ENCODE assay signal across 13 cellular contexts in the genomic region with DNA sequence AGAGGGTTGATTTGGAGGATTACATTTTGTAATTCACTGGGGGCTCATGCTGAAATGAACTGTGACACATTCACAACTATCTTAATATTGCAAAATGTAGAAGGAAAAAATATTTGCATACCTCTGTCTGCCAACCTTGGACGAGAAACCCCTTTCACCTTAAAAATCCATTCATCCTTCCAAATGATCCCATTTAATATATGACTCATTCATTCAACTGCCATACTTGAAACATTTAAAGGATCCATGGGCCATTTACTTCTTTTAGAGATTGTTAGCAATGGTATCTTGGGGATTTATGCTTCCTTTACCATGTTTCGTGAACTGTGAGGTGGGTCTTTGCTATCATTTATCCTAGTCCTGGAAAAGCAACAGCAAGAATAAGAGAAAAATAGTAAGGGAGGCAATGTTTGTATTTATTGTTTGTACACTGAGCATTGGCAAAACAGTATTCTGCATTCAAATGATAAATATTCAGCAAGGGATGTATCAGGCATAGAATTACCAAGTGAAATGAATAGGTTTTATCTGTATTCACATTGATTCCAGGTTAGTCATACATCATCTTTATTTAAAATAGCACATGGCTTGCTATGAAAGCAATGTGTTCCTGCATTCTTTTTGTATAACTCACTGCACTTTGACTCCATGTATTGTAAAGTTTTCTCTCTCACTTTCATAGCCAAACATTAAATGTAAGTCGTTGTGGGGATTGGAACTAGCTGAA.
DNase-seq lines count a peak whose midpoint lies in the region; ATAC-seq and TF ChIP-seq lines count a peak whose summit lies in the region.
"Had no signal": no experiment of that assay in that cellular context is flagged by ENCODE, and none has a peak within 500 bp of the region (broad histone marks: within the 10 kb centered on the region; RNA-seq: fewer than 3 reads in every experiment).

No MANE protein-coding gene starts in this region.

- H3K4me2 ChIP-seq in GM23248 (ENCODE audit: unreplicated experiment) (no peak overlapping the region), SK-N-SH (peak overlapping the region; percentile 55)

- ATAC-seq in HG03469 (IDR thresholded peaks at IDR 0.05; ENCODE audit: unreplicated experiment): no peak
- ATAC-seq: psoas muscle had no signal

- peak in 1 of 2 experiments; percentile 46; a peak in 2 of 4 replicates for TF ChIP-seq EP300 in SK-N-SH (IDR thresholded peaks at IDR 0.05; ENCODE audit: borderline replicate concordance in 1 of 2, low read depth in 1 of 2, low read length in 1 of 2)

- H4K20me1 ChIP-seq in GM23248 (ENCODE audit: insufficient read depth): no peaks in the 10 kb centered on the region
- no peaks in the 10 kb centered on the region for H4K20me1 ChIP-seq in SK-N-SH (ENCODE audit: insufficient read depth)

- no peaks in the 10 kb centered on the region; the same call in 1 of the 2 replicates for H3K9me2 ChIP-seq in GM23248 (ENCODE audit: insufficient read depth)
- H3K9me2 ChIP-seq in SK-N-SH: no peaks in the 10 kb centered on the region

- H3F3A ChIP-seq in GM23248 (ENCODE audit: insufficient read depth): no peaks in the 10 kb centered on the region
- peaks cover 14% of the 10 kb centered on the region for H3F3A ChIP-seq in SK-N-SH (replicated peaks; ENCODE audit: insufficient read depth)

- no peak for TF ChIP-seq RAD21 in SK-N-SH (IDR thresholded peaks at IDR 0.05; ENCODE audit: low read length)

- H3K9ac ChIP-seq in GM23248: no peak overlapping the region
- H3K9ac ChIP-seq in SK-N-SH: peak overlapping the region; percentile 35; the same call in 1 of the 2 replicates

- CTCF ChIA-PET in SK-N-SH (lab: Yijun Ruan, JAX): no interaction called here

- no peaks in the 10 kb centered on the region for H3K9me3 ChIP-seq in GM23248 (ENCODE audit: low read depth)
- no peaks in the 10 kb centered on the region for H3K9me3 ChIP-seq in SK-N-SH
- H3K9me3 ChIP-seq: psoas muscle had no signal

- H3K36me3 ChIP-seq in GM23248 (ENCODE audit: low read depth): no peaks in the 10 kb centered on the region
- H3K36me3 ChIP-seq in SK-N-SH (replicated peaks in 1 of 2; ENCODE audit: control insufficient read depth in 1 of 2, insufficient read depth in 2 of 2, low read length in 1 of 2): no peaks in the 10 kb centered on the region

- no peak for TF ChIP-seq CTCF in SK-N-SH (IDR thresholded peaks at IDR 0.05)

- H3K79me2 ChIP-seq in GM23248 (ENCODE audit: insufficient read depth) (no peaks in the 10 kb centered on the region), SK-N-SH (ENCODE audit: insufficient read depth) (no peaks in the 10 kb centered on the region)

- H3K27me3 ChIP-seq in GM23248 (replicated peaks; ENCODE audit: insufficient read depth) (no peaks in the 10 kb centered on the region), SK-N-SH (ENCODE audit: insufficient read depth) (no peaks in the 10 kb centered on the region)

- 34 to 40% methylated on average over 3 of the region's 3 CpGs for WGBS in GM23248 (ENCODE audit: low coverage in 1 of 2, low lambda C conversion rate in 2 of 2, missing lambda C conversion rate in 2 of 2), 2 experiments
- WGBS in SK-N-SH (ENCODE audit: low lambda C conversion rate): 27% methylated on average over 3 of the region's 3 CpGs

- peak; percentile 49 for DNase-seq in GM23248
- DNase-seq in SK-N-SH: no peak
- peak; percentile 36 for DNase-seq in fibroblast of peridontal ligament (ENCODE audit: extremely low read depth)
- peak; percentile 84 for DNase-seq in renal cortical epithelial cell (ENCODE audit: low read depth)
- no peak for DNase-seq in stimulated activated CD4-positive, alpha-beta T cell treated with anti-CD3 and anti-CD28 coated beads, Interleukin-4, amount 100 ng/mL, for 1 hour
- no peak for DNase-seq in NCI-H2196 (lab: John Stamatoyannopoulos, UW; ENCODE audit: unreplicated experiment)
- no peak for DNase-seq in GF-D8 (lab: John Stamatoyannopoulos, UW)
- DNase-seq: activated CD4-positive, alpha-beta memory T cell treated with anti-CD3 and anti-CD28 coated beads, Interleukin-2, amount 10 ng/mL, durations not matched to agents 7 days and 5 days; activated naive CD4-positive, alpha-beta T cell; cortex of kidney; GOT3; psoas muscle had no signal

- H3K4me3 ChIP-seq in GM23248 (no peak overlapping the region), SK-N-SH (ENCODE audit: low read depth in 2 of 2, low read length in 1 of 2) (peak overlapping the region in 1 of 2 experiments; percentile 28; a peak in 1 of 4 replicates)
- H3K4me3 ChIP-seq: psoas muscle had no signal

- in situ Hi-C loops in GM23248 (cut with MboI): no loop called here

- H3K4me1 ChIP-seq in GM23248 (ENCODE audit: insufficient read depth) (peaks cover 12% of the 10 kb centered on the region), SK-N-SH (ENCODE audit: control insufficient read depth in 1 of 2, insufficient read depth in 2 of 2, low read depth in 1 of 2, low read length in 1 of 2) (peaks cover 0 to 17% of the 10 kb centered on the region in 2 experiments; a peak in 2 of 4 replicates)
- H3K4me1 ChIP-seq: psoas muscle had no signal

- H2AFZ ChIP-seq in GM23248 (no peak overlapping the region), SK-N-SH (ENCODE audit: low read depth) (peak overlapping the region; percentile 77; the same call in 1 of the 2 replicates)

- POLR2A ChIA-PET in SK-N-SH (lab: Yijun Ruan, JAX): no interaction called here

- H3K27ac ChIP-seq in GM23248 (no peak overlapping the region), SK-N-SH (ENCODE audit: low read depth in 2 of 2, low read length in 1 of 2) (peak overlapping the region; percentile 34 to 76; a peak in 3 of 4 replicates)
- H3K27ac ChIP-seq: psoas muscle had no signal

TF ChIP-seq in SK-N-SH, 30 proteins besides CTCF, POLR2A, EP300 and RAD21 (continues in another document):
- no peak for TF ChIP-seq TAF1 (IDR thresholded peaks at IDR 0.05; ENCODE audit: borderline replicate concordance, low read depth, low read length)
- no peak for TF ChIP-seq NRF1 (IDR thresholded peaks at IDR 0.05; ENCODE audit: low read depth, low read length)
- TF ChIP-seq RCOR1 (IDR thresholded peaks at IDR 0.05; ENCODE audit: low read length): no peak
- TF ChIP-seq MXI1 (IDR thresholded peaks at IDR 0.05; ENCODE audit: low read depth, low read length): no peak
- peak; percentile 77 for TF ChIP-seq TCF12 (IDR thresholded peaks at IDR 0.05)
- peak; percentile 40; the same call in 1 of the 2 replicates for TF ChIP-seq POLR2AphosphoS5 (IDR thresholded peaks at IDR 0.05; ENCODE audit: low read depth, low read length)
- no peak for TF ChIP-seq YY1 (IDR thresholded peaks at IDR 0.05; ENCODE audit: low read depth)
- TF ChIP-seq, protein P1, sequence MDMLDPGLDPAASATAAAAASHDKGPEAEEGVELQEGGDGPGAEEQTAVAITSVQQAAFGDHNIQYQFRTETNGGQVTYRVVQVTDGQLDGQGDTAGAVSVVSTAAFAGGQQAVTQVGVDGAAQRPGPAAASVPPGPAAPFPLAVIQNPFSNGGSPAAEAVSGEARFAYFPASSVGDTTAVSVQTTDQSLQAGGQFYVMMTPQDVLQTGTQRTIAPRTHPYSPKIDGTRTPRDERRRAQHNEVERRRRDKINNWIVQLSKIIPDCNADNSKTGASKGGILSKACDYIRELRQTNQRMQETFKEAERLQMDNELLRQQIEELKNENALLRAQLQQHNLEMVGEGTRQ (IDR thresholded peaks at IDR 0.05; ENCODE audit: borderline replicate concordance, low read depth, low read length): no peak
- TF ChIP-seq FOXM1 (IDR thresholded peaks at IDR 0.05; ENCODE audit: low read depth): no peak
- TF ChIP-seq RFX5 (IDR thresholded peaks at IDR 0.05; ENCODE audit: low read length): no peak
- TF ChIP-seq JUND (IDR thresholded peaks at IDR 0.05): peak; percentile 93
- TF ChIP-seq RXRA (IDR thresholded peaks at IDR 0.05; ENCODE audit: borderline replicate concordance, low read depth): no peak
- no peak for TF ChIP-seq CHD2 (IDR thresholded peaks at IDR 0.05; ENCODE audit: low read length, partially characterized antibody)
- peak; percentile 91 for TF ChIP-seq TEAD4 (IDR thresholded peaks at IDR 0.05; ENCODE audit: borderline replicate concordance, insufficient read depth)
- TF ChIP-seq, protein P2, sequence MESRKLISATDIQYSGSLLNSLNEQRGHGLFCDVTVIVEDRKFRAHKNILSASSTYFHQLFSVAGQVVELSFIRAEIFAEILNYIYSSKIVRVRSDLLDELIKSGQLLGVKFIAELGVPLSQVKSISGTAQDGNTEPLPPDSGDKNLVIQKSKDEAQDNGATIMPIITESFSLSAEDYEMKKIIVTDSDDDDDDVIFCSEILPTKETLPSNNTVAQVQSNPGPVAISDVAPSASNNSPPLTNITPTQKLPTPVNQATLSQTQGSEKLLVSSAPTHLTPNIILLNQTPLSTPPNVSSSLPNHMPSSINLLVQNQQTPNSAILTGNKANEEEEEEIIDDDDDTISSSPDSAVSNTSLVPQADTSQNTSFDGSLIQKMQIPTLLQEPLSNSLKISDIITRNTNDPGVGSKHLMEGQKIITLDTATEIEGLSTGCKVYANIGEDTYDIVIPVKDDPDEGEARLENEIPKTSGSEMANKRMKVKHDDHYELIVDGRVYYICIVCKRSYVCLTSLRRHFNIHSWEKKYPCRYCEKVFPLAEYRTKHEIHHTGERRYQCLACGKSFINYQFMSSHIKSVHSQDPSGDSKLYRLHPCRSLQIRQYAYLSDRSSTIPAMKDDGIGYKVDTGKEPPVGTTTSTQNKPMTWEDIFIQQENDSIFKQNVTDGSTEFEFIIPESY (IDR thresholded peaks at IDR 0.05; ENCODE audit: borderline replicate concordance, low read depth): no peak
- TF ChIP-seq, protein P3, sequence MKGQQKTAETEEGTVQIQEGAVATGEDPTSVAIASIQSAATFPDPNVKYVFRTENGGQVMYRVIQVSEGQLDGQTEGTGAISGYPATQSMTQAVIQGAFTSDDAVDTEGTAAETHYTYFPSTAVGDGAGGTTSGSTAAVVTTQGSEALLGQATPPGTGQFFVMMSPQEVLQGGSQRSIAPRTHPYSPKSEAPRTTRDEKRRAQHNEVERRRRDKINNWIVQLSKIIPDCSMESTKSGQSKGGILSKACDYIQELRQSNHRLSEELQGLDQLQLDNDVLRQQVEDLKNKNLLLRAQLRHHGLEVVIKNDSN (IDR thresholded peaks at IDR 0.05; ENCODE audit: borderline replicate concordance, low read depth): no peak

Comparison
In these comparisons a context has a peak if more than half of its experiments do, and no peak if none do; other contexts are left out.
1. DNase-seq: peak in GM23248 (single experiment), fibroblast of peridontal ligament (single experiment) and renal cortical epithelial cell (single experiment); none in SK-N-SH (single experiment), stimulated activated CD4-positive, alpha-beta T cell treated with anti-CD3 and anti-CD28 coated beads, Interleukin-4, amount 100 ng/mL, for 1 hour (single experiment), NCI-H2196 (single experiment) and GF-D8 (single experiment).